8 cellular contexts compared by ENCODE assay signal in the genomic region with DNA sequence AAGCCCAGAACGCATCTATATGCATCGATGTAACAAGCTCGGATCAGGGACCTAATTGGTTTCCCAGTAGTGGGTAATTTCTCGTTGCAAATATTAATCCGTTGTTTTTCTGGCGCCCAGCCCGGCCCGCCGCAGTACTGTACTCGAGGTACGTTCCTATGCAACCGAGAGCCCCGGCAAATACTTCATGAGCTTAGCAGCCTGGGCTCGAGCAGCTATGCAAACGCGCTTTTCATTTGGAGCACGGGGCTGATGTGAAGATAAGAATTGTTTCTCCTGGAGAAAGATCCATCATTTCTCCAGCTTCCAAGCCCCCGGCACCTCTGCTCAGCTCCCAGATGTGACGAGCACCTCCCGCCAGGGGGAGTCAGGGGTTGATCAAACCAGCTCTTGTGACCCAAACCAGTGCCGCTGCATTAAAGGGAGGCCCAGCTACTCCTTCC.
DNase-seq lines count a peak whose midpoint lies in the region; ATAC-seq and TF ChIP-seq lines count a peak whose summit lies in the region.
"Had no signal": no experiment of that assay in that cellular context is flagged by ENCODE, and none has a peak within 500 bp of the region (broad histone marks: within the 10 kb centered on the region; RNA-seq: fewer than 3 reads in every experiment).

No MANE protein-coding gene starts in this region.

- H3K9me2 ChIP-seq in hepatocyte (replicated peaks; ENCODE audit: insufficient read depth): no peaks in the 10 kb centered on the region

- no peak overlapping the region for H3K9ac ChIP-seq in IMR-90 (ENCODE audit: low read depth, low read length)

- no peak overlapping the region for H4K5ac ChIP-seq in IMR-90 (ENCODE audit: low read depth, low read length)

- H3K14ac ChIP-seq in IMR-90 (replicated peaks; ENCODE audit: low read depth, low read length): no peak overlapping the region

- H3K27ac ChIP-seq in IMR-90 (ENCODE audit: insufficient read depth, low read length) (no peak overlapping the region), VCaP (peak overlapping the region; percentile 34), hepatocyte (no peak overlapping the region)
- H3K27ac ChIP-seq: psoas muscle had no signal

- H3K4me1 ChIP-seq in IMR-90 (ENCODE audit: control insufficient read depth, insufficient read depth, low read length): no peaks in the 10 kb centered on the region
- no peaks in the 10 kb centered on the region for H3K4me1 ChIP-seq in hepatocyte (ENCODE audit: insufficient read depth)
- H3K4me1 ChIP-seq: psoas muscle had no signal

- peak; percentile 53 for TF ChIP-seq RAD21 in IMR-90 (IDR thresholded peaks at IDR 0.05; ENCODE audit: low read length)

- no peak overlapping the region for H2BK15ac ChIP-seq in IMR-90 (ENCODE audit: low read depth, low read length)

- no peak overlapping the region for H2AK5ac ChIP-seq in IMR-90 (ENCODE audit: low read depth, low read length)

- no peak overlapping the region for H2BK5ac ChIP-seq in IMR-90 (ENCODE audit: low read depth, low read length, poor library complexity, severe bottlenecking)

- no peak overlapping the region for H4K8ac ChIP-seq in IMR-90 (ENCODE audit: low read depth in 2 of 2, low read length in 2 of 2)

- POLR2A ChIA-PET in IMR-90 (lab: Charles Lee; ENCODE audit: unreplicated experiment): no interaction called here

- no peak overlapping the region for H3K18ac ChIP-seq in IMR-90 (ENCODE audit: low read depth, low read length)

- H3K23ac ChIP-seq in IMR-90 (ENCODE audit: low read depth, low read length): no peak overlapping the region

- in situ Hi-C loops in IMR-90 (cut with MboI; ENCODE audit: low sequenced_read_pairs): loop anchor here (10.0 kb wide), 1 partner anchor 285 kb away; the partner anchor contains the start of gene GSG1L

- H4K20me1 ChIP-seq in IMR-90 (ENCODE audit: insufficient read depth, low read length) (no peaks in the 10 kb centered on the region; the same call in 1 of the 2 replicates), hepatocyte (ENCODE audit: insufficient read depth, poor library complexity, severe bottlenecking) (no peaks in the 10 kb centered on the region)

- H3K79me1 ChIP-seq in IMR-90 (ENCODE audit: low read depth in 1 of 2, low read length in 2 of 2): no peaks in the 10 kb centered on the region

- no peak overlapping the region for H3K56ac ChIP-seq in IMR-90 (ENCODE audit: extremely low read depth, insufficient read depth, low read length)

- H4K91ac ChIP-seq in IMR-90 (ENCODE audit: insufficient read depth, low read depth, low read length): no peak overlapping the region

- H3K79me2 ChIP-seq in hepatocyte: no peaks in the 10 kb centered on the region

- H3K27me3 ChIP-seq in IMR-90 (ENCODE audit: control insufficient read depth, insufficient read depth, low read length): no peaks in the 10 kb centered on the region
- H3K27me3 ChIP-seq in hepatocyte: no peaks in the 10 kb centered on the region

- 20% methylated on average over 1 of the region's 21 CpGs; no CpG with 5 or more reads in 1 of the 2 experiments for WGBS in IMR-90 (ENCODE audit: extremely low coverage in 2 of 2, insufficient read length in 1 of 2), 2 experiments
- 70% methylated on average over 21 of the region's 21 CpGs for WGBS in hepatocyte (ENCODE audit: low lambda C conversion rate, missing lambda C conversion rate)

- TF ChIP-seq CTCF in IMR-90 (conservative IDR thresholded peaks at IDR 0.05; ENCODE audit: low read depth, low read length) (peak; percentile 53), VCaP (conservative IDR thresholded peaks at IDR 0.05) (peak; percentile 68), hepatocyte (IDR thresholded peaks at IDR 0.05; ENCODE audit: poor library complexity) (peak; percentile 42)

- H3K36me3 ChIP-seq in IMR-90 (ENCODE audit: control insufficient read depth, insufficient read depth, low read length) (no peaks in the 10 kb centered on the region; the same call in 1 of the 2 replicates), hepatocyte (replicated peaks; ENCODE audit: insufficient read depth, low read depth) (no peaks in the 10 kb centered on the region)

- no peak overlapping the region for H2AK9ac ChIP-seq in IMR-90 (replicated peaks; ENCODE audit: low read depth, low read length, poor library complexity)

- H3K9me3 ChIP-seq in IMR-90 (ENCODE audit: control insufficient read depth, insufficient read depth, low read length): no peaks in the 10 kb centered on the region
- no peaks in the 10 kb centered on the region for H3K9me3 ChIP-seq in hepatocyte (ENCODE audit: low read depth)
- H3K9me3 ChIP-seq: psoas muscle had no signal

- intact Hi-C loops in IMR-90 (cut with micrococcal nuclease): loop anchor here (1.0 to 10.0 kb wide), 3 partner anchors 145 to 435 kb away; partner anchors contain the start of gene XPO6

- H2BK120ac ChIP-seq in IMR-90 (ENCODE audit: low read depth, low read length): no peak overlapping the region

- no peak overlapping the region for H2BK20ac ChIP-seq in IMR-90 (ENCODE audit: low read depth, low read length)

- H2AFZ ChIP-seq in IMR-90 (replicated peaks; ENCODE audit: low read length, poor library complexity): peak overlapping the region; percentile 13
- H2AFZ ChIP-seq in hepatocyte: no peak overlapping the region

- no peak overlapping the region for H3K4ac ChIP-seq in IMR-90 (ENCODE audit: low read depth, low read length)

- dilution Hi-C loops in IMR-90 (cut with HindIII; ENCODE audit: low sequenced_read_pairs, unreplicated experiment): no loop called here

- no peak overlapping the region for H3K4me2 ChIP-seq in IMR-90 (ENCODE audit: low read depth, low read length)
- H3K4me2 ChIP-seq in hepatocyte: no peak overlapping the region

- H3K4me3 ChIP-seq in IMR-90 (ENCODE audit: insufficient read depth, low read depth, low read length) (no peak overlapping the region), hepatocyte (no peak overlapping the region)
- H3K4me3 ChIP-seq: psoas muscle had no signal

- no peaks in the 10 kb centered on the region for H3K9me1 ChIP-seq in IMR-90 (ENCODE audit: insufficient read depth, low read length)

- DNase-seq in IMR-90 (peak; percentile 46), hepatocyte (ENCODE audit: low spot score) (peak; percentile 51), superior temporal gyrus (ENCODE audit: extremely low spot score) (peak; percentile 83)
- DNase-seq in stimulated activated naive CD4-positive, alpha-beta T cell treated with Interleukin-2 at 50 U/mL for 16 hours (lab: John Stamatoyannopoulos, UW): no peak

- peak; percentile 88 for ATAC-seq in IMR-90 (ENCODE audit: low read depth)
- ATAC-seq in HG03469 (IDR thresholded peaks at IDR 0.05; ENCODE audit: unreplicated experiment): no peak
- ATAC-seq in HG02759 (IDR thresholded peaks at IDR 0.05; ENCODE audit: unreplicated experiment): no peak

- TSS peak; percentile 89 for BruUV-seq in IMR-90 (replicated peaks; lab: Mats Ljungman, UMichigan)

- no peak for TF ChIP-seq POLR2A in IMR-90 (IDR thresholded peaks at IDR 0.05; ENCODE audit: low read depth, low read length)

- CTCF ChIA-PET in IMR-90 (lab: Yijun Ruan, JAX): interaction anchor here (0.5 to 1.5 kb wide), 8 partner anchors 10 to 291 kb away, joined by 3 to 8 read pairs (median 4); no protein-coding TSS in a partner anchor

TF ChIP-seq in IMR-90, 13 proteins besides CTCF, POLR2A, EP300 and RAD21:
- no peak for TF ChIP-seq RCOR1 (IDR thresholded peaks at IDR 0.05; ENCODE audit: insufficient replicate concordance, low read length)
- TF ChIP-seq SMC3 (IDR thresholded peaks at IDR 0.05; ENCODE audit: low read depth, low read length): peak; percentile 57
- no peak for TF ChIP-seq MAZ (IDR thresholded peaks at IDR 0.05; ENCODE audit: borderline replicate concordance, low read depth, low read length)
- TF ChIP-seq MXI1 (IDR thresholded peaks at IDR 0.05; ENCODE audit: borderline replicate concordance, low read depth, low read length): no peak
